In the genomic region with DNA sequence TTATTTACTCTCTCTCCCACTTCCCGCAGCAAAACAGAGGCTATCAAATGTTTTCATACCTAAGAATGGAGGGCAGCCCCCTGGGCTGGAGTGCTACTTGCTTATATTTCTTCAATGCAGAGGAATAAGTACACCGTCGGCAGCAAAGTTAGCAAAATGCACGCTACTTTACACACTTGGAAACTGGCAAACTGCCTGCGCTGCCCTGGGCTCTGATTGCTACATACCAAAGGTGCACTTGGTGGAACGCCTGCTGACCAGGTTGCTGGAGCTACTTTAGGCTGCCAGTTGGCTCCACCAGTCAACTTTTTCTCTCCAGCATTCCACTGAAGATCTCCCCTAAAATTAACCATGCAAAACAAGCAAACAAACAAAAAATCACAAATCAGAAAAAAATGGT, we compare ENCODE assay signal across 16 cellular contexts.
DNase-seq lines count a peak whose midpoint lies in the region; ATAC-seq and TF ChIP-seq lines count a peak whose summit lies in the region.
"Had no signal": no experiment of that assay in that cellular context is flagged by ENCODE, and none has a peak within 500 bp of the region (broad histone marks: within the 10 kb centered on the region; RNA-seq: fewer than 3 reads in every experiment).

No MANE protein-coding gene starts in this region.

- no peak overlapping the region for H3K4me3 Mint-ChIP-seq in MCF 10A (ENCODE audit: unreplicated experiment)
- H3K4me3 Mint-ChIP-seq: CD14-positive monocyte; CD8-positive, alpha-beta T cell; H9 had no signal

- no peaks in the 10 kb centered on the region for H4K20me1 ChIP-seq in mammary epithelial cell (ENCODE audit: insufficient read depth, low read length)

- no peak overlapping the region for H3K9ac ChIP-seq in mammary epithelial cell (ENCODE audit: insufficient read depth, low read length)
- no peak overlapping the region for H3K9ac ChIP-seq in colonic mucosa (ENCODE audit: low read depth in 2 of 2, low read length in 2 of 2)
- H3K9ac ChIP-seq: GM23248 had no signal

- no peak overlapping the region for H3K27ac Mint-ChIP-seq in MCF 10A (ENCODE audit: low read depth, unreplicated experiment)
- H3K27ac Mint-ChIP-seq: CD14-positive monocyte; CD8-positive, alpha-beta T cell; H9 had no signal

- no peak overlapping the region for H3K27ac ChIP-seq in mammary epithelial cell (ENCODE audit: insufficient read depth, low read depth, low read length)
- no peak overlapping the region for H3K27ac ChIP-seq in upper lobe of right lung
- no peak overlapping the region for H3K27ac ChIP-seq in colonic mucosa
- H3K27ac ChIP-seq: 22Rv1, GM23248 had no signal

- peaks cover 23% of the 10 kb centered on the region for H3K27me3 Mint-ChIP-seq in MCF 10A (ENCODE audit: insufficient read depth, unreplicated experiment)

- no peaks in the 10 kb centered on the region for H3K9me3 ChIP-seq in mammary epithelial cell (replicated peaks; ENCODE audit: insufficient read depth, low read length)
- H3K9me3 ChIP-seq in upper lobe of right lung, result no peaks in the 10 kb centered on the region
- no peaks in the 10 kb centered on the region for H3K9me3 ChIP-seq in colonic mucosa

- H3K36me3 Mint-ChIP-seq in MCF 10A (ENCODE audit: insufficient read depth, unreplicated experiment), result no peaks in the 10 kb centered on the region
- H3K36me3 Mint-ChIP-seq: CD14-positive monocyte; CD8-positive, alpha-beta T cell had no signal

- H3K9me3 Mint-ChIP-seq in MCF 10A (ENCODE audit: unreplicated experiment), result peaks cover 11% of the 10 kb centered on the region

- H3K4me1 ChIP-seq in mammary epithelial cell (ENCODE audit: insufficient read depth, low read length), result no peaks in the 10 kb centered on the region
- H3K4me1 ChIP-seq in upper lobe of right lung, result no peaks in the 10 kb centered on the region
- no peaks in the 10 kb centered on the region for H3K4me1 ChIP-seq in colonic mucosa

- peak; percentile 30 for DNase-seq in MCF 10A (ENCODE audit: unreplicated experiment)
- no peak for DNase-seq in mammary epithelial cell
- DNase-seq in iPS-NIHi11 (ENCODE audit: low spot score), result peak; percentile 49
- DNase-seq in left kidney (ENCODE audit: low read depth, low spot score), result peak; percentile 60
- no peak for DNase-seq in upper lobe of right lung
- DNase-seq in activated effector memory CD4-positive, alpha-beta T cell treated with anti-CD3 and anti-CD28 coated beads, Interleukin-2, amount 50 U/mL, for 16 hours, result no peak
- no peak for DNase-seq in superior temporal gyrus (ENCODE audit: extremely low spot score)
- no peak for DNase-seq in colonic mucosa
- DNase-seq: CD8-positive, alpha-beta T cell; COR-L47; DMS79; GM23248; H9; IMR-90 had no signal

- TF ChIP-seq CTCF in MCF 10A (IDR thresholded peaks at IDR 0.05; ENCODE audit: unreplicated experiment) (no peak), mammary epithelial cell (conservative IDR thresholded peaks at IDR 0.05 in 1 of 2, IDR thresholded peaks at IDR 0.05 in 1 of 2; ENCODE audit: extremely low read depth in 1 of 2, insufficient read depth in 1 of 2, low read depth in 1 of 2, low read length in 2 of 2) (no peak), upper lobe of right lung (IDR thresholded peaks at IDR 0.05) (no peak), colonic mucosa (IDR thresholded peaks at IDR 0.05) (no peak)

- in situ Hi-C loops in mammary epithelial cell (cut with MboI; ENCODE audit: low sequenced_read_pairs in 2 of 2), result no loop called here

- ATAC-seq in upper lobe of right lung, result no peak
- ATAC-seq: CD8-positive, alpha-beta T cell had no signal

- no peaks in the 10 kb centered on the region for H3K79me2 ChIP-seq in mammary epithelial cell (ENCODE audit: insufficient read depth, low read length)

- no peak overlapping the region for H3K4me3 ChIP-seq in mammary epithelial cell (replicated peaks in 1 of 3; ENCODE audit: insufficient read depth in 1 of 3, low read depth in 2 of 3, low read length in 3 of 3)
- no peak overlapping the region for H3K4me3 ChIP-seq in upper lobe of right lung
- no peak overlapping the region for H3K4me3 ChIP-seq in colonic mucosa
- H3K4me3 ChIP-seq: GM23248 had no signal

- POLR2A ChIA-PET in MCF 10A (lab: Yijun Ruan, JAX), result no interaction called here

- H3K4me2 ChIP-seq in mammary epithelial cell (ENCODE audit: insufficient read depth, low read depth, low read length), result no peak overlapping the region

- CTCF ChIA-PET in MCF 10A (lab: Yijun Ruan, JAX), result no interaction called here
- CTCF ChIA-PET in mammary epithelial cell (lab: Charles Lee; ENCODE audit: low non-redundant PET), result no interaction called here

- no peak overlapping the region for H2AFZ ChIP-seq in mammary epithelial cell (ENCODE audit: low read depth, low read length)
- H2AFZ ChIP-seq: GM23248 had no signal

- BruUV-seq in MCF 10A (replicated peaks; lab: Mats Ljungman, UMichigan) (no TSS peak), mammary epithelial cell (replicated peaks; lab: Mats Ljungman, UMichigan) (no TSS peak)

- intact Hi-C loops in MCF 10A (cut with micrococcal nuclease) (no loop called here), mammary epithelial cell (cut with micrococcal nuclease) (no loop called here), upper lobe of right lung (cut with DNase I) (no loop called here), colonic mucosa (cut with DNase I) (no loop called here)

- dilution Hi-C loops in mammary epithelial cell (cut with HindIII; ENCODE audit: low sequenced_read_pairs), result no loop called here

- H3K4me1 Mint-ChIP-seq in MCF 10A (ENCODE audit: insufficient read depth, unreplicated experiment), result peaks cover 5% of the 10 kb centered on the region

- H3K27me3 ChIP-seq in mammary epithelial cell (ENCODE audit: insufficient read depth, low read length) (no peaks in the 10 kb centered on the region), upper lobe of right lung (no peaks in the 10 kb centered on the region), colonic mucosa (no peaks in the 10 kb centered on the region)

- WGBS in mammary epithelial cell (ENCODE audit: low coverage, missing lambda C conversion rate), result 55% methylated on average over 6 of the region's 6 CpGs

- H3K36me3 ChIP-seq in mammary epithelial cell (ENCODE audit: insufficient read depth, low read length) (no peaks in the 10 kb centered on the region), upper lobe of right lung (no peaks in the 10 kb centered on the region), colonic mucosa (no peaks in the 10 kb centered on the region)

Comparison
In these comparisons a context has a peak if more than half of its experiments do, and no peak if none do; other contexts are left out.
1. DNase-seq: peak in MCF 10A (single experiment), iPS-NIHi11 (single experiment) and left kidney (single experiment); none in mammary epithelial cell (single experiment), upper lobe of right lung (single experiment), activated effector memory CD4-positive, alpha-beta T cell treated with anti-CD3 and anti-CD28 coated beads, Interleukin-2, amount 50 U/mL, for 16 hours (single experiment), superior temporal gyrus (single experiment) and colonic mucosa (single experiment).